20 cellular contexts compared by ENCODE assay signal in the genomic region with DNA sequence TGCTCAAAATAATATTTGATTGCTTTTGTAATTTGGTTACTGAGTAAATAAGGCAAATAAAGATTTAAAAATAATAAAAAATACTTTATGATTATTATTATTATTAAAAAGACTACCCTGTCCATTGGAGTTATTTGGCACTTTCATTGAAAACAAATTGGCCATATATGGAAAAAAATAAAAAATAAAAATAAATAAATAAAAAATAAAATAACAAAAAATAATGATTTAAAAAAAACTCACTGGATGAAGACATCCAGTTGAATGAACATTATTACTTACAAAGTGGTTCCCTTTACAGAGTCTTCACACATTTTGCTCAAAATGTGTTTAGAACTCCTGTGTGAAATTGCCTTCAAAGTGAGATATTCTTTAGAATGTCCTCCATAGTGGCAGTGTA.
"Had no signal": no experiment of that assay in that cellular context is flagged by ENCODE, and none has a peak within 500 bp of the region (broad histone marks: within the 10 kb centered on the region; RNA-seq: fewer than 3 reads in every experiment).

No MANE protein-coding gene starts in this region.

- H3K9me3 ChIP-seq: Peyer's patch, SJCRH30 had no signal

- DNase-seq: KBM-7, MV-4-11, NCI-H1048, NCI-H1105, NCI-H1417, NCI-H1436 treated with DMSO at 0.1 percent for 48 hours, NCI-H1694, NCI-H187 treated with DMSO at 0.1 percent for 48 hours, NCI-H2081, NCI-H2107, NCI-H226, NCI-H446, NCI-H510A, NCI-H524 treated with DMSO at 0.1 percent for 48 hours, NCI-H774, Peyer's patch, SHP77 treated with DMSO at 0.1 percent for 48 hours, SJCRH30 had no signal

- ATAC-seq: Right ventricle myocardium inferior, SK-N-SH treated with all-trans-retinoic acid at 6 μM for 48 hours had no signal

- H3K4me1 ChIP-seq: Peyer's patch, SJCRH30 had no signal

- H3K36me3 ChIP-seq: Peyer's patch had no signal

- H3K27ac ChIP-seq: Peyer's patch, SJCRH30 had no signal

- H3K4me3 ChIP-seq: Peyer's patch, SJCRH30 had no signal

- H3K27me3 ChIP-seq: Peyer's patch, SJCRH30 had no signal
